Comparison of ENCODE assay signal across 1 cellular context in the genomic region with DNA sequence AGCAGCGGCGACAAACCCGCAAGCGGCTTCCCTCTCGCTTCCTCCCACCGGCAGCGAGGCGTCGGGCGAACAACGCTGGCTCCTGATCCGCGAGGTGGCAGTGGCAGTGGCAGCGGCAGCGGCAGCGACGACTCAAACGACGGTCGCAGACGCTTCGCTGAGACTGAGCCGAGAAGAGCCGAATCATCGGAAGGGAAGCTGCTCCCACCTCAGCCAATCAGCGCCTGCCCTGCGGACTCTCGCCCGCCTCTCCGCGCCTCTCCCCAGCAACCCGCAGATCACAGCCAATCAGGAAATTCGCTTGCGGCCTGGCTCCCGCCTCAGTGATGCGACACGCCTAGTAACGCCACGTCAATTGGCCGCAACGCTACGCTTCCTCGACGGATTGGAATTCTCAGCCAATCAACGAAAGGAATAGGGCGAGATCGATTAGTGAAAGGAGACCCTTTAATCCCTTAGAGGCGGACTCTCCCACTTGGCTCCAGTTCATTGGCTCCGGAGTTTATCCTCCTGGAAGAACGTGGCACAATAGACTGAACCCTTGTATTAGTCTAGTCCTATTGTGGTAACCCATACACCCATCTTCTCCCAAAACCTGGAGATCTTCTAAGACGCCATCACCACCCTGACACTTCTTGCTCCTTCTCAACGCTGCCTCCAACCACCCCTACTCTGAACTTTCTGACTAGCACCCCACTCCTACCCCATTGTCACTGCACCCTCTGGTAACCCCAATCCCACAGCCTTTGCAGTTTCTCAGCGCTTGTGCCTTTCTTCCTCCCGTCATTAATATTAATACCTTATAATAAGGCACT.
TF ChIP-seq lines count a peak whose summit lies in the region.

Gene VCP, minus strand, starts transcription at position 165 of the 815 bp plus-strand sequence. CDS start 272 bp downstream, outside the sequence.

TF ChIP-seq in HepG2, 621 proteins besides CTCF, POLR2A, EP300 and RAD21 (continued from another document and continues in another):
- no peak; the same call in 1 of the 2 replicates for TF ChIP-seq ZNF670 (CRISPR knock-in tag; IDR thresholded peaks at IDR 0.05; ENCODE audit: borderline replicate concordance)
- TF ChIP-seq ZNF772 (CRISPR knock-in tag; IDR thresholded peaks at IDR 0.05) = peak; percentile 89; the same call in 1 of the 2 replicates
- no peak for TF ChIP-seq ATF3 (CRISPR knock-in tag; IDR thresholded peaks at IDR 0.05)
- TF ChIP-seq ZNF644 (CRISPR knock-in tag; IDR thresholded peaks at IDR 0.05; ENCODE audit: low read depth) = no peak
- TF ChIP-seq SETDB1 (CRISPR knock-in tag; IDR thresholded peaks at IDR 0.05; ENCODE audit: borderline replicate concordance) = no peak
- TF ChIP-seq GATAD1 (CRISPR knock-in tag; IDR thresholded peaks at IDR 0.05) = peak; percentile 40; the same call in 1 of the 2 replicates
- no peak for TF ChIP-seq ZNF484 (CRISPR knock-in tag; IDR thresholded peaks at IDR 0.05; ENCODE audit: borderline replicate concordance, low read depth)
- no peak for TF ChIP-seq BCL3 (CRISPR knock-in tag; IDR thresholded peaks at IDR 0.05)
- TF ChIP-seq, protein P1, sequence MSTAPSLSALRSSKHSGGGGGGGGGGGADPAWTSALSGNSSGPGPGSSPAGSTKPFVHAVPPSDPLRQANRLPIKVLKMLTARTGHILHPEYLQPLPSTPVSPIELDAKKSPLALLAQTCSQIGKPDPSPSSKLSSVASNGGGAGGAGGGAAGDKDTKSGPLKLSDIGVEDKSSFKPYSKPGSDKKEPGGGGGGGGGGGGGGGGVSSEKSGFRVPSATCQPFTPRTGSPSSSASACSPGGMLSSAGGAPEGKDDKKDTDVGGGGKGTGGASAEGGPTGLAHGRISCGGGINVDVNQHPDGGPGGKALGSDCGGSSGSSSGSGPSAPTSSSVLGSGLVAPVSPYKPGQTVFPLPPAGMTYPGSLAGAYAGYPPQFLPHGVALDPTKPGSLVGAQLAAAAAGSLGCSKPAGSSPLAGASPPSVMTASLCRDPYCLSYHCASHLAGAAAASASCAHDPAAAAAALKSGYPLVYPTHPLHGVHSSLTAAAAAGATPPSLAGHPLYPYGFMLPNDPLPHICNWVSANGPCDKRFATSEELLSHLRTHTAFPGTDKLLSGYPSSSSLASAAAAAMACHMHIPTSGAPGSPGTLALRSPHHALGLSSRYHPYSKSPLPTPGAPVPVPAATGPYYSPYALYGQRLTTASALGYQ (CRISPR knock-in tag; IDR thresholded peaks at IDR 0.05) = no peak; the same call in 1 of the 2 replicates
- TF ChIP-seq FOXK2 (IDR thresholded peaks at IDR 0.05) = no peak
- TF ChIP-seq, protein P2, sequence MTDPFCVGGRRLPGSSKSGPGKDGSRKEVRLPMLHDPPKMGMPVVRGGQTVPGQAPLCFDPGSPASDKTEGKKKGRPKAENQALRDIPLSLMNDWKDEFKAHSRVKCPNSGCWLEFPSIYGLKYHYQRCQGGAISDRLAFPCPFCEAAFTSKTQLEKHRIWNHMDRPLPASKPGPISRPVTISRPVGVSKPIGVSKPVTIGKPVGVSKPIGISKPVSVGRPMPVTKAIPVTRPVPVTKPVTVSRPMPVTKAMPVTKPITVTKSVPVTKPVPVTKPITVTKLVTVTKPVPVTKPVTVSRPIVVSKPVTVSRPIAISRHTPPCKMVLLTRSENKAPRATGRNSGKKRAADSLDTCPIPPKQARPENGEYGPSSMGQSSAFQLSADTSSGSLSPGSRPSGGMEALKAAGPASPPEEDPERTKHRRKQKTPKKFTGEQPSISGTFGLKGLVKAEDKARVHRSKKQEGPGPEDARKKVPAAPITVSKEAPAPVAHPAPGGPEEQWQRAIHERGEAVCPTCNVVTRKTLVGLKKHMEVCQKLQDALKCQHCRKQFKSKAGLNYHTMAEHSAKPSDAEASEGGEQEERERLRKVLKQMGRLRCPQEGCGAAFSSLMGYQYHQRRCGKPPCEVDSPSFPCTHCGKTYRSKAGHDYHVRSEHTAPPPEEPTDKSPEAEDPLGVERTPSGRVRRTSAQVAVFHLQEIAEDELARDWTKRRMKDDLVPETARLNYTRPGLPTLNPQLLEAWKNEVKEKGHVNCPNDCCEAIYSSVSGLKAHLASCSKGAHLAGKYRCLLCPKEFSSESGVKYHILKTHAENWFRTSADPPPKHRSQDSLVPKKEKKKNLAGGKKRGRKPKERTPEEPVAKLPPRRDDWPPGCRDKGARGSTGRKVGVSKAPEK (CRISPR knock-in tag; IDR thresholded peaks at IDR 0.05; ENCODE audit: borderline replicate concordance) = peak; percentile 49; the same call in 1 of the 2 replicates
- peak; percentile 2; the same call in 1 of the 2 replicates for TF ChIP-seq ZNF879 (CRISPR knock-in tag; IDR thresholded peaks at IDR 0.05)
- no peak; the same call in 1 of the 2 replicates for TF ChIP-seq MED1 (CRISPR knock-in tag; IDR thresholded peaks at IDR 0.05)
- TF ChIP-seq, protein P3, sequence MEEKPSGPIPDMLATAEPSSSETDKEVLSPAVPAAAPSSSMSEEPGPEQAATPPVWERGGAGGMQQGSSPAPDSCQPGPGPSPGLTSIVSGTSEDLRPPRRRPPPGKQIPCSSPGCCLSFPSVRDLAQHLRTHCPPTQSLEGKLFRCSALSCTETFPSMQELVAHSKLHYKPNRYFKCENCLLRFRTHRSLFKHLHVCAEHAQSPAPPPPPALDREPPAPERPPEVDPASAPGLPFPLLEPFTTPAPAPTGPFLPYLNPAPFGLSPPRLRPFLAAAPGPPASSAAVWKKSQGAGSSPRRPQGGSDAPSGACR (CRISPR knock-in tag; IDR thresholded peaks at IDR 0.05) = no peak
- peak; percentile 92 for TF ChIP-seq SRSF4 (IDR thresholded peaks at IDR 0.05; ENCODE audit: low read depth, low read length, poor library complexity, severe bottlenecking)
- TF ChIP-seq, protein P4, sequence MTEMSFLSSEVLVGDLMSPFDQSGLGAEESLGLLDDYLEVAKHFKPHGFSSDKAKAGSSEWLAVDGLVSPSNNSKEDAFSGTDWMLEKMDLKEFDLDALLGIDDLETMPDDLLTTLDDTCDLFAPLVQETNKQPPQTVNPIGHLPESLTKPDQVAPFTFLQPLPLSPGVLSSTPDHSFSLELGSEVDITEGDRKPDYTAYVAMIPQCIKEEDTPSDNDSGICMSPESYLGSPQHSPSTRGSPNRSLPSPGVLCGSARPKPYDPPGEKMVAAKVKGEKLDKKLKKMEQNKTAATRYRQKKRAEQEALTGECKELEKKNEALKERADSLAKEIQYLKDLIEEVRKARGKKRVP (CRISPR knock-in tag; IDR thresholded peaks at IDR 0.05) = no peak
- no peak for TF ChIP-seq ZNF782 (CRISPR knock-in tag; IDR thresholded peaks at IDR 0.05; ENCODE audit: borderline replicate concordance)
- no peak for TF ChIP-seq TBL1XR1 (IDR thresholded peaks at IDR 0.05; ENCODE audit: borderline replicate concordance, low read length, partially characterized antibody)
- 0 out of 2 replicates have a peak, but pooled peaks have one; percentile 29 for TF ChIP-seq ATF7-NPFF (CRISPR knock-in tag; IDR thresholded peaks at IDR 0.05; ENCODE audit: low read depth)
- TF ChIP-seq, protein P5, sequence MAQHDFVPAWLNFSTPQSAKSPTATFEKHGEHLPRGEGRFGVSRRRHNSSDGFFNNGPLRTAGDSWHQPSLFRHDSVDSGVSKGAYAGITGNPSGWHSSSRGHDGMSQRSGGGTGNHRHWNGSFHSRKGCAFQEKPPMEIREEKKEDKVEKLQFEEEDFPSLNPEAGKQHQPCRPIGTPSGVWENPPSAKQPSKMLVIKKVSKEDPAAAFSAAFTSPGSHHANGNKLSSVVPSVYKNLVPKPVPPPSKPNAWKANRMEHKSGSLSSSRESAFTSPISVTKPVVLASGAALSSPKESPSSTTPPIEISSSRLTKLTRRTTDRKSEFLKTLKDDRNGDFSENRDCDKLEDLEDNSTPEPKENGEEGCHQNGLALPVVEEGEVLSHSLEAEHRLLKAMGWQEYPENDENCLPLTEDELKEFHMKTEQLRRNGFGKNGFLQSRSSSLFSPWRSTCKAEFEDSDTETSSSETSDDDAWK (CRISPR knock-in tag; IDR thresholded peaks at IDR 0.05) = no peak
- TF ChIP-seq ZNF251 (CRISPR knock-in tag; IDR thresholded peaks at IDR 0.05) = no peak
- no peak for TF ChIP-seq CC2D1A (CRISPR knock-in tag; IDR thresholded peaks at IDR 0.05)
- no peak for TF ChIP-seq TP53 (CRISPR knock-in tag; conservative IDR thresholded peaks at IDR 0.05)
- no peak for TF ChIP-seq HBP1 (CRISPR knock-in tag; IDR thresholded peaks at IDR 0.05; ENCODE audit: low read depth)
- no peak for TF ChIP-seq MIER2 (CRISPR knock-in tag; IDR thresholded peaks at IDR 0.05)
- peak; percentile 37; the same call in 1 of the 3 replicates for TF ChIP-seq MXI1 (IDR thresholded peaks at IDR 0.05; ENCODE audit: borderline replicate concordance, low read depth, low read length)
- TF ChIP-seq DPF2 (CRISPR knock-in tag; IDR thresholded peaks at IDR 0.05; ENCODE audit: borderline replicate concordance, low read depth) = no peak
- TF ChIP-seq ZZZ3 (CRISPR knock-in tag; IDR thresholded peaks at IDR 0.05; ENCODE audit: borderline replicate concordance) = no peak
- TF ChIP-seq, protein P6, sequence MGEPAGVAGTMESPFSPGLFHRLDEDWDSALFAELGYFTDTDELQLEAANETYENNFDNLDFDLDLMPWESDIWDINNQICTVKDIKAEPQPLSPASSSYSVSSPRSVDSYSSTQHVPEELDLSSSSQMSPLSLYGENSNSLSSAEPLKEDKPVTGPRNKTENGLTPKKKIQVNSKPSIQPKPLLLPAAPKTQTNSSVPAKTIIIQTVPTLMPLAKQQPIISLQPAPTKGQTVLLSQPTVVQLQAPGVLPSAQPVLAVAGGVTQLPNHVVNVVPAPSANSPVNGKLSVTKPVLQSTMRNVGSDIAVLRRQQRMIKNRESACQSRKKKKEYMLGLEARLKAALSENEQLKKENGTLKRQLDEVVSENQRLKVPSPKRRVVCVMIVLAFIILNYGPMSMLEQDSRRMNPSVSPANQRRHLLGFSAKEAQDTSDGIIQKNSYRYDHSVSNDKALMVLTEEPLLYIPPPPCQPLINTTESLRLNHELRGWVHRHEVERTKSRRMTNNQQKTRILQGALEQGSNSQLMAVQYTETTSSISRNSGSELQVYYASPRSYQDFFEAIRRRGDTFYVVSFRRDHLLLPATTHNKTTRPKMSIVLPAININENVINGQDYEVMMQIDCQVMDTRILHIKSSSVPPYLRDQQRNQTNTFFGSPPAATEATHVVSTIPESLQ (CRISPR knock-in tag; conservative IDR thresholded peaks at IDR 0.05) = no peak
- TF ChIP-seq ATF5 (CRISPR knock-in tag; IDR thresholded peaks at IDR 0.05; ENCODE audit: low read depth) = no peak
- no peak for TF ChIP-seq SMARCC2 (IDR thresholded peaks at IDR 0.05)
- no peak for TF ChIP-seq ZBTB1 (CRISPR knock-in tag; IDR thresholded peaks at IDR 0.05; ENCODE audit: borderline replicate concordance)
- TF ChIP-seq MATR3 (CRISPR knock-in tag; IDR thresholded peaks at IDR 0.05) = no peak
- TF ChIP-seq, protein P7, sequence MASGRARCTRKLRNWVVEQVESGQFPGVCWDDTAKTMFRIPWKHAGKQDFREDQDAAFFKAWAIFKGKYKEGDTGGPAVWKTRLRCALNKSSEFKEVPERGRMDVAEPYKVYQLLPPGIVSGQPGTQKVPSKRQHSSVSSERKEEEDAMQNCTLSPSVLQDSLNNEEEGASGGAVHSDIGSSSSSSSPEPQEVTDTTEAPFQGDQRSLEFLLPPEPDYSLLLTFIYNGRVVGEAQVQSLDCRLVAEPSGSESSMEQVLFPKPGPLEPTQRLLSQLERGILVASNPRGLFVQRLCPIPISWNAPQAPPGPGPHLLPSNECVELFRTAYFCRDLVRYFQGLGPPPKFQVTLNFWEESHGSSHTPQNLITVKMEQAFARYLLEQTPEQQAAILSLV (CRISPR knock-in tag; IDR thresholded peaks at IDR 0.05; ENCODE audit: borderline replicate concordance) = no peak
- TF ChIP-seq SIN3A (IDR thresholded peaks at IDR 0.05; ENCODE audit: borderline replicate concordance, low read depth, low read length) = no peak
- TF ChIP-seq POLR2AphosphoS5 (IDR thresholded peaks at IDR 0.05; ENCODE audit: low read depth, low read length) = peak; percentile 88
- TF ChIP-seq, protein P8, sequence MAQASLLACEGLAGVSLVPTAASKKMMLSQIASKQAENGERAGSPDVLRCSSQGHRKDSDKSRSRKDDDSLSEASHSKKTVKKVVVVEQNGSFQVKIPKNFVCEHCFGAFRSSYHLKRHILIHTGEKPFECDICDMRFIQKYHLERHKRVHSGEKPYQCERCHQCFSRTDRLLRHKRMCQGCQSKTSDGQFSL (CRISPR knock-in tag; IDR thresholded peaks at IDR 0.05) = 0 out of 2 replicates have a peak, but pooled peaks have one; percentile 33
- TF ChIP-seq ZBTB7A (CRISPR knock-in tag; IDR thresholded peaks at IDR 0.05) = no peak
- no peak for TF ChIP-seq ARNTL (CRISPR knock-in tag; IDR thresholded peaks at IDR 0.05)
- TF ChIP-seq ZNF264 (CRISPR knock-in tag; IDR thresholded peaks at IDR 0.05) = peak; percentile 49; the same call in 1 of the 2 replicates
- TF ChIP-seq MTF2 (CRISPR knock-in tag; IDR thresholded peaks at IDR 0.05; ENCODE audit: borderline replicate concordance) = no peak
